ENCODE assay signal across 13 cellular contexts in the genomic region with DNA sequence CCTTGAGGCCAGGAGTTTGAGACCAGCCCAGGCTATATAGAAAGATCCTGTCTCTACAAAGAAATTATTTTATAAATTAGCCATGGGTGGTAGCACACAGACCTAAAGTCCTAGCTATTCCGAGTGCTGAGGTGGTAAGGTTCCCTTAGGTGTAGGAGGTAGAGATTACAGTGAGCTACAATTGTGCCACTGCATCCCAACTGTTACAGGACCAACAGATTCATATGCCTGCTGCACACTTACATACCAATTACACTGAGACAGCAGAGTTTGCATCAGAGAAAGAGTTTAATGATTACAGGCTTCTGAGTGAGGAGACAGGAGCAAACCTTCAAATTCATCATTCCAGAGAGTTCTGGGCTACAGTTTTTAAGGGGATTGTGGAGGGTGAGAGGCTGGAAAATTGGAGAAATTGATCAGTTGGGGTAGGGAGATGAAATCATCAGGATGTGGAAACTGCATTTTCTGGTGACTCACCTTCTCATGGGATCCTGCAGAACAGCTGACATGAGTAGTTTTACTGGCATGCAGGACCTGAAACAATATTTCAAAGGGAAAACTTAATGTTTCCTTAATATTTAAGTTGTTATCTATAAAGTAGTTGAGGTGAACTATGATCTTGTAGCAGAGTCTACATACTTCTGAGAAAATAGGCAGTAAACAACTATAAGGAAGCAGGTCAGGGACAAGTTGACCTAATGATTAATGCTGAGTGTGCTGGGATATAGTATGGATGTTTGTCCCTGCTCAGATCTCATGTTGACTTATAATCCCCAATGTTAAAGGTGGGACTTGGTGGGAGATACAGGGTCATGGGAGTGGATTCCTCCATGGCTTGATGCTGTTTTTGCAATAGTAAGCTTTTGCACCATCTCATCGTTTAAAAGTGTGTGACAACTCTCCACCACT. TPM values are rescaled to one million over a fixed set of nuclear protein-coding genes. Genes with fewer than 3 reads are reported as not detected.
DNase-seq lines count a peak whose midpoint lies in the region; ATAC-seq and TF ChIP-seq lines count a peak whose summit lies in the region.
"Had no signal": no experiment of that assay in that cellular context is flagged by ENCODE, and none has a peak within 500 bp of the region (broad histone marks: within the 10 kb centered on the region; RNA-seq: fewer than 3 reads in every experiment).

No MANE protein-coding gene starts in this region.

- H3K36me3 ChIP-seq in adipocyte (ENCODE audit: control insufficient read depth, insufficient read depth, low read length, severe bottlenecking) (no peaks in the 10 kb centered on the region), mesendoderm (ENCODE audit: control insufficient read depth, insufficient read depth, low read length) (no peaks in the 10 kb centered on the region)
- H3K36me3 ChIP-seq: cardiac muscle cell, lower lobe of right lung had no signal

- H3K4me1 ChIP-seq in adipocyte (ENCODE audit: control insufficient read depth, insufficient read depth, low read length) (peaks cover 26% of the 10 kb centered on the region), mesendoderm (ENCODE audit: control insufficient read depth, low read depth, low read length) (no peaks in the 10 kb centered on the region)

- TF ChIP-seq CTCF in AG04450 (IDR thresholded peaks at IDR 0.05; ENCODE audit: low read depth, low read length) (no peak), foreskin fibroblast (IDR thresholded peaks at IDR 0.05; ENCODE audit: low read depth, low read length) (no peak)

- no CpG with 5 or more reads among the region's 2 CpGs for WGBS in mesendoderm (ENCODE audit: extremely low coverage, insufficient coverage, low lambda C conversion rate)

- DNase-seq in AG04450 (ENCODE audit: low read depth, low spot score) (no peak), HCEC 1CT (peak; percentile 84), adipocyte (ENCODE audit: low read depth) (peak; percentile 73), foreskin fibroblast (peak; percentile 83 to 92), mesendoderm (no peak)
- DNase-seq: lower lobe of right lung, NCI-H1092 treated with DMSO at 0.1 percent for 48 hours, NCI-H774, T-helper 17 cell had no signal

- H3K23ac ChIP-seq in mesendoderm (ENCODE audit: low read length) = no peak overlapping the region

- no peak overlapping the region for H2BK120ac ChIP-seq in mesendoderm (ENCODE audit: low read depth, low read length)

- H3K4me3 ChIP-seq in AG04450 (ENCODE audit: low read depth, low read length) = no peak overlapping the region
- H3K4me3 ChIP-seq in adipocyte (ENCODE audit: low read length) = peak overlapping the region; percentile 28
- no peak overlapping the region for H3K4me3 ChIP-seq in foreskin fibroblast (ENCODE audit: low read depth in 1 of 2, low read length in 2 of 2)
- no peak overlapping the region for H3K4me3 ChIP-seq in mesendoderm (ENCODE audit: low read length)
- H3K4me3 ChIP-seq: cardiac muscle cell, lower lobe of right lung had no signal

- H3K4me2 ChIP-seq in mesendoderm (ENCODE audit: low read length) = no peak overlapping the region

- POLR2A ChIA-PET in AG04450 (lab: Yijun Ruan, JAX) = interaction anchor here (0.5 kb wide), 1 partner anchor 8 kb away, joined by 4 read pairs; no protein-coding TSS in a partner anchor

- H3K79me1 ChIP-seq in mesendoderm (ENCODE audit: low read length) = no peaks in the 10 kb centered on the region

- peaks cover 6% of the 10 kb centered on the region for H3K9me3 ChIP-seq in AG04450 (ENCODE audit: control insufficient read depth, insufficient read depth, low read length)
- peaks cover 6% of the 10 kb centered on the region for H3K9me3 ChIP-seq in adipocyte (ENCODE audit: control insufficient read depth, low read length)
- H3K9me3 ChIP-seq: lower lobe of right lung had no signal

- H3K56ac ChIP-seq in mesendoderm (ENCODE audit: low read length) = no peak overlapping the region

- H3K18ac ChIP-seq in mesendoderm (ENCODE audit: low read length) = no peak overlapping the region

- H3K27me3 ChIP-seq in AG04450 (ENCODE audit: control insufficient read depth, insufficient read depth, low read length) (no peaks in the 10 kb centered on the region), adipocyte (replicated peaks; ENCODE audit: control insufficient read depth, insufficient read depth, low read length) (no peaks in the 10 kb centered on the region), mesendoderm (ENCODE audit: insufficient read depth, low read length, poor library complexity) (no peaks in the 10 kb centered on the region)

- H2AK5ac ChIP-seq in mesendoderm (ENCODE audit: low read length) = no peak overlapping the region

- CTCF ChIA-PET in AG04450 (lab: Charles Lee) = interaction anchor here (0.6 to 1.6 kb wide), 4 partner anchors 9 to 119 kb away, joined by 3 to 5 read pairs (median 4); no protein-coding TSS in a partner anchor

- no peaks in the 10 kb centered on the region for H3K79me2 ChIP-seq in mesendoderm (ENCODE audit: control insufficient read depth, insufficient read depth, low read length)

- H3K4ac ChIP-seq in mesendoderm (ENCODE audit: low read depth, low read length) = no peak overlapping the region

- H3K9ac ChIP-seq in adipocyte (ENCODE audit: low read length) (peak overlapping the region; percentile 25), mesendoderm (ENCODE audit: low read length) (no peak overlapping the region)

- H3K27ac ChIP-seq in AG04450 (ENCODE audit: low read depth, low read length) = peak overlapping the region; percentile 91
- no peak overlapping the region for H3K27ac ChIP-seq in mesendoderm (ENCODE audit: low read depth, low read length)
- H3K27ac ChIP-seq: cardiac muscle cell, lower lobe of right lung had no signal

- H2BK5ac ChIP-seq in mesendoderm (ENCODE audit: low read length) = no peak overlapping the region

- H4K8ac ChIP-seq in mesendoderm (ENCODE audit: low read depth, low read length) = no peak overlapping the region

- H2BK15ac ChIP-seq in mesendoderm (replicated peaks; ENCODE audit: low read depth) = no peak overlapping the region

- ATAC-seq in HG02763 (IDR thresholded peaks at IDR 0.05; ENCODE audit: unreplicated experiment) = no peak
- no peak for ATAC-seq in GM21528 (IDR thresholded peaks at IDR 0.05; ENCODE audit: low FRiP score, unreplicated experiment)
- ATAC-seq in HG03469 (IDR thresholded peaks at IDR 0.05; ENCODE audit: unreplicated experiment) = no peak
- ATAC-seq: lower lobe of right lung, T-helper 17 cell had no signal

- H4K5ac ChIP-seq in mesendoderm (ENCODE audit: low read length) = no peak overlapping the region

RNA-seq across cellular contexts. Expression of a gene that starts 54.7 kb away (rescaled TPM):
- polyA plus RNA-seq in AG04450 (2011; rRNA removed) = 3.7 and 4.9 TPM in 2 replicates
- polyA minus RNA-seq in AG04450 (2011; rRNA and poly(A)+ RNA removed) = 4.3 and 4.6 TPM in 2 replicates
- 1.2 TPM for polyA plus RNA-seq in mesendoderm (2013, experiment 1 of 2)
- polyA plus RNA-seq in mesendoderm (2013, experiment 2 of 2) = 1.2 TPM

Comparison
In these comparisons a context has a peak if more than half of its experiments do, and no peak if none do; other contexts are left out.
1. DNase-seq: peak in HCEC 1CT (single experiment), adipocyte (single experiment) and foreskin fibroblast (2 of 2); none in AG04450 (single experiment) and mesendoderm (single experiment).